In the genomic region with DNA sequence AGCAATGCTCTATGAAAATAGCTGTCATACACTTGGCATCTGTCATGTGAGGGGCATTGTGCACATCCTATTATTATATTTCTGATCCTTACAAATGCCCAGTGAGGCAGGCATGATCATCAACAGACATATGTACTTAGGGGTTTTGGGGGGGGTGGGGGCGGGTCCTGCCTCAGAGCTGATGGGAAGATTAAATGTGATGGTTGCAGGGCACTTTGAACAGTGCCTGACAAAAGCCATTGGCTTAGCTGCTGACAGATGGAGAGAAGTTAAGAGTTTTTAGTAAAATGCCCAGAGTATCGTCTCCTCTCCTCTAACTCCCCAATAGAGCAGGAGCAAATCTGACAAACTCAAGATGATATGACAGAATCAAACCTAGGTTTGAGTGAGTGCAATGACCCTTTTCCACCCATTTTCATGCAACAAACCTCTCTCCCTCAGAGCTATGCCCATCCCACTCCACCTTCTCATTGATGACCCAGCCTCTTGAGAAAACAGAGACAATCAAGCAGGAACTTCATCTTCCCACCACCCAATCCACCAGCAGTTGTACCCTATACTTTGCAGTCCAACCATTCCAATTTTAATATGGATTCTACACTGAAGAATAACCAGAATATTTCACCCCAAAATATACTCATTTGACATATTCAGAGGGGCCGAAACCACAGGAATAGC, we compare ENCODE assay signal across 28 cellular contexts. TPM values are rescaled to one million over a fixed set of nuclear protein-coding genes. Genes with fewer than 3 reads are reported as not detected.
DNase-seq lines count a peak whose midpoint lies in the region; TF ChIP-seq lines count a peak whose summit lies in the region.
"Had no signal": no experiment of that assay in that cellular context is flagged by ENCODE, and none has a peak within 500 bp of the region (broad histone marks: within the 10 kb centered on the region; RNA-seq: fewer than 3 reads in every experiment).

No MANE protein-coding gene starts in this region.

- no peaks in the 10 kb centered on the region for H3K27me3 ChIP-seq in CD8-positive, alpha-beta memory T cell (ENCODE audit: insufficient read depth, low read length, poor library complexity, severe bottlenecking)
- H3K27me3 ChIP-seq in iPS-18a (ENCODE audit: control insufficient read depth, insufficient read depth, low read length), result no peaks in the 10 kb centered on the region
- H3K27me3 ChIP-seq: neutrophil had no signal

- H3K9ac ChIP-seq in iPS-18a (ENCODE audit: low read length), result no peak overlapping the region

- TF ChIP-seq CTCF in HEK293 (tag by site-specific recombination; IDR thresholded peaks at IDR 0.05) (no peak), GM10266 (IDR thresholded peaks at IDR 0.05; ENCODE audit: control insufficient read depth, insufficient read depth, low read depth, missing control alignments) (no peak)

- no peaks in the 10 kb centered on the region for H3K9me3 ChIP-seq in CD8-positive, alpha-beta memory T cell (ENCODE audit: low read length)
- no peaks in the 10 kb centered on the region for H3K9me3 ChIP-seq in HEK293 (ENCODE audit: control insufficient read depth, insufficient read depth, low read depth, low read length)
- H3K9me3 ChIP-seq in iPS-18a (ENCODE audit: control insufficient read depth, low read depth, low read length), result no peaks in the 10 kb centered on the region
- H3K9me3 ChIP-seq: neutrophil, prostate gland had no signal

- POLR2A ChIA-PET in CD8-positive, alpha-beta memory T cell (lab: Charles Lee), result no interaction called here
- POLR2A ChIA-PET in HEK293 (lab: Yijun Ruan, JAX), result interaction anchor here (1.2 kb wide), 1 partner anchor 74 kb away, joined by 3 read pairs; the partner anchor contains the start of gene JUP

- H3K4me1 ChIP-seq in CD8-positive, alpha-beta memory T cell (ENCODE audit: insufficient read depth, low read length), result peaks cover 28% of the 10 kb centered on the region
- H3K4me1 ChIP-seq in HEK293 (ENCODE audit: control insufficient read depth, insufficient read depth, low read length) (peaks cover 21% of the 10 kb centered on the region), iPS-18a (ENCODE audit: control insufficient read depth, low read depth, low read length) (peaks cover 23% of the 10 kb centered on the region)

- H3K4me3 ChIP-seq in CD8-positive, alpha-beta memory T cell (ENCODE audit: low read length), result no peak overlapping the region
- H3K4me3 ChIP-seq in HEK293 (ENCODE audit: low read depth, low read length), result no peak overlapping the region
- peak overlapping the region; percentile 29 for H3K4me3 ChIP-seq in iPS-18a (ENCODE audit: low read length)
- H3K4me3 ChIP-seq: prostate gland, SK-N-MC had no signal

- no peak overlapping the region for H3K27ac ChIP-seq in CD8-positive, alpha-beta memory T cell (ENCODE audit: low read depth, low read length)
- no peak overlapping the region for H3K27ac ChIP-seq in HEK293 (ENCODE audit: extremely low read depth, low read depth, low read length)
- H3K27ac ChIP-seq in iPS-18a (ENCODE audit: low read length), result no peak overlapping the region
- H3K27ac ChIP-seq: neutrophil, prostate gland, SK-N-MC, VCaP had no signal

- H3K36me3 Mint-ChIP-seq in CD8-positive, alpha-beta memory T cell, result peaks cover 0 to 6% (median 0%) of the 10 kb centered on the region in 3 donors

- no peaks in the 10 kb centered on the region for H3K27me3 Mint-ChIP-seq in CD8-positive, alpha-beta memory T cell

- H3K27ac Mint-ChIP-seq in CD8-positive, alpha-beta memory T cell, result peak overlapping the region in 4 of 8 donors; percentile 13 to 64 (median 48)
- H3K27ac Mint-ChIP-seq: T-helper 2 cell treated with Interferon-gamma antibody and Interleukin-4, amounts not matched to agents 5 μg/mL and 100 μg/mL, for 36 hours had no signal

- no peak for DNase-seq in CD8-positive, alpha-beta memory T cell
- DNase-seq in NCI-H82 (lab: John Stamatoyannopoulos, UW) (peak; percentile 75), GM10266 (ENCODE audit: extremely low spot score) (no peak), NCI-H748 treated with DMSO at 0.1 percent for 48 hours (lab: John Stamatoyannopoulos, UW) (no peak), activated gamma-delta T cell (lab: John Stamatoyannopoulos, UW) (no peak)
- DNase-seq: activated CD4-positive, alpha-beta T cell treated with anti-CD3 and anti-CD28 coated beads, Interleukin-2, amount 50 U/mL, for 1 hour; activated CD8-positive, alpha-beta memory T cell treated with anti-CD3 and anti-CD28 coated beads, Interleukin-2, amount 50 U/mL, for 4 hours; activated effector memory CD4-positive, alpha-beta T cell treated with anti-CD3 and anti-CD28 coated beads, Interleukin-2, amount 50 U/mL, for 16 hours; DMS79; GF-D8; mammary epithelial cell; NCI-H1048; NCI-H1694 treated with DMSO at 0.1 percent for 48 hours; NCI-H510A; RPMI8226; stimulated activated CD8-positive, alpha-beta memory T cell treated with anti-CD3 and anti-CD28 coated beads, Interleukin-4, amount 100 ng/mL, for 48 hours; trophoblast cell had no signal

- CTCF ChIA-PET in CD8-positive, alpha-beta memory T cell (lab: Charles Lee), result no interaction called here
- CTCF ChIA-PET in HEK293 (lab: Yijun Ruan, JAX), result interaction anchor here (0.6 to 1.6 kb wide), 3 partner anchors 9 to 58 kb away, joined by 3 read pairs; no protein-coding TSS in a partner anchor

- no peaks in the 10 kb centered on the region for H3K9me3 Mint-ChIP-seq in CD8-positive, alpha-beta memory T cell
- H3K9me3 Mint-ChIP-seq: T-helper 2 cell treated with Interferon-gamma antibody and Interleukin-4, amounts not matched to agents 5 μg/mL and 100 μg/mL, for 36 hours had no signal

- peak overlapping the region in 4 of 7 donors; percentile 3 to 48 (median 32) for H3K4me3 Mint-ChIP-seq in CD8-positive, alpha-beta memory T cell
- H3K4me3 Mint-ChIP-seq: T-helper 2 cell treated with Interferon-gamma antibody and Interleukin-4, amounts not matched to agents 5 μg/mL and 100 μg/mL, for 36 hours had no signal

- H3K4me1 Mint-ChIP-seq in CD8-positive, alpha-beta memory T cell, result peaks cover 29 to 46% (median 35%) of the 10 kb centered on the region in 3 donors

- H3K36me3 ChIP-seq in CD8-positive, alpha-beta memory T cell (ENCODE audit: insufficient read depth, low read length), result no peaks in the 10 kb centered on the region
- H3K36me3 ChIP-seq in HEK293 (ENCODE audit: control insufficient read depth in 2 of 2, insufficient read depth in 1 of 2, low read length in 2 of 2) (peaks cover 0 to 4% of the 10 kb centered on the region in 2 experiments; a peak in 1 of 3 replicates), iPS-18a (ENCODE audit: control insufficient read depth, low read depth, low read length) (no peaks in the 10 kb centered on the region)
- H3K36me3 ChIP-seq: neutrophil, prostate gland had no signal

TF ChIP-seq in HEK293, 187 proteins besides CTCF, POLR2A, EP300 and RAD21:
- TF ChIP-seq ZNF132 (tag by site-specific recombination; IDR thresholded peaks at IDR 0.05; ENCODE audit: borderline replicate concordance) (no peak), ZNF660 (tag by site-specific recombination; IDR thresholded peaks at IDR 0.05) (peak; percentile 99), ZFHX2 (tag by site-specific recombination; conservative IDR thresholded peaks at IDR 0.05) (peak; percentile 35), ZNF335 (tag by site-specific recombination; conservative IDR thresholded peaks at IDR 0.05) (peak; percentile 47), EGR2 (tag by site-specific recombination; IDR thresholded peaks at IDR 0.05; ENCODE audit: low read depth) (peak; percentile 38; the same call in 1 of the 2 replicates), SP7 (tag by site-specific recombination; IDR thresholded peaks at IDR 0.05) (0 out of 2 replicates have a peak, but pooled peaks have one; percentile 11), MZF1 (tag by site-specific recombination; IDR thresholded peaks at IDR 0.05; ENCODE audit: borderline replicate concordance) (no peak)

RNA-seq across cellular contexts. Expression of gene KLHL11, which starts 4.8 kb away (rescaled TPM):
- total RNA-seq in CD8-positive, alpha-beta memory T cell, result 10 to 100 TPM; 24.7 to 26.9 TPM
- polyA plus RNA-seq in CD8-positive, alpha-beta memory T cell, result 6.4 TPM

RNA-seq across cellular contexts. Expression of gene KLHL10, which starts 22.8 kb away (rescaled TPM):
- total RNA-seq in CD8-positive, alpha-beta memory T cell, result not detected
- polyA plus RNA-seq in CD8-positive, alpha-beta memory T cell, result 0.24 TPM
- total RNA-seq: cerebellum, glomerular endothelial cell, H4, LHCN-M2 had no signal

RNA-seq across cellular contexts. Expression of gene NT5C3B, which starts 24.4 kb away (rescaled TPM):
- 10 to 100 TPM; 48.5 to 50.2 TPM for total RNA-seq in CD8-positive, alpha-beta memory T cell
- 45.0 TPM for polyA plus RNA-seq in CD8-positive, alpha-beta memory T cell

RNA-seq across cellular contexts. Expression of gene FKBP10, which starts 47.6 kb away (rescaled TPM):
- 1 to 10 TPM; 1.4 to 1.5 TPM for total RNA-seq in CD8-positive, alpha-beta memory T cell
- not detected for polyA plus RNA-seq in CD8-positive, alpha-beta memory T cell

RNA-seq across cellular contexts. Expression of gene P3H4, which starts 48.6 kb away (rescaled TPM):
- total RNA-seq in CD8-positive, alpha-beta memory T cell, result 1 to 10 TPM; 2.6 to 3.7 TPM
- 5.4 TPM for polyA plus RNA-seq in CD8-positive, alpha-beta memory T cell
